ENCODE assay signal across 19 cellular contexts in genomic region chr15:88049509-88049908, GRCh38.
A peak's percentile ranks its signal among the peaks of the same experiment; 100 is the strongest.
DNase-seq lines count a peak whose midpoint lies in the region; ATAC-seq, FAIRE-seq and TF ChIP-seq lines count a peak whose summit lies in the region.
"Had no signal": no experiment of that assay in that cellular context is flagged by ENCODE, and none has a peak within 500 bp of the region (broad histone marks: within the 10 kb centered on the region; RNA-seq: fewer than 3 reads in every experiment).

No MANE protein-coding gene starts in this region.

- no peaks in the 10 kb centered on the region for H3K27me3 ChIP-seq in hepatocyte
- H3K27me3 ChIP-seq: upper lobe of left lung had no signal

- H3K79me2 ChIP-seq in hepatocyte = no peaks in the 10 kb centered on the region

- no peaks in the 10 kb centered on the region for H3K9me2 ChIP-seq in hepatocyte (replicated peaks; ENCODE audit: insufficient read depth)

- H3K27me3 Mint-ChIP-seq in WTC11 (ENCODE audit: low read depth) = no peaks in the 10 kb centered on the region
- H3K27me3 Mint-ChIP-seq: naive B cell had no signal

- H3K36me3 ChIP-seq in hepatocyte (replicated peaks; ENCODE audit: insufficient read depth, low read depth) = no peaks in the 10 kb centered on the region
- H3K36me3 ChIP-seq: upper lobe of left lung had no signal

- no peak overlapping the region for H3K27ac ChIP-seq in hepatocyte
- H3K27ac ChIP-seq: upper lobe of left lung had no signal

- POLR2A ChIA-PET in WTC11 (lab: Charles Lee) = no interaction called here

- no peak overlapping the region for H3K4me3 Mint-ChIP-seq in WTC11
- H3K4me3 Mint-ChIP-seq: effector memory CD8-positive, alpha-beta T cell; naive B cell had no signal

- no peaks in the 10 kb centered on the region for H3K9me3 Mint-ChIP-seq in WTC11

- H3K9me3 ChIP-seq in hepatocyte (ENCODE audit: low read depth) = no peaks in the 10 kb centered on the region
- H3K9me3 ChIP-seq: upper lobe of left lung had no signal

- CTCF ChIA-PET in WTC11 (lab: Charles Lee) = interaction anchor here (2.2 kb wide), 1 partner anchor 21 kb away, joined by 8 read pairs; no protein-coding TSS in a partner anchor

- no peaks in the 10 kb centered on the region for H3K36me3 Mint-ChIP-seq in WTC11
- H3K36me3 Mint-ChIP-seq: naive B cell had no signal

- no peak overlapping the region for H3K27ac Mint-ChIP-seq in WTC11
- H3K27ac Mint-ChIP-seq: effector memory CD8-positive, alpha-beta T cell; naive B cell had no signal

- H3K4me1 ChIP-seq in hepatocyte (ENCODE audit: insufficient read depth) = no peaks in the 10 kb centered on the region
- H3K4me1 ChIP-seq: upper lobe of left lung had no signal

- WGBS in hepatocyte (ENCODE audit: low lambda C conversion rate, missing lambda C conversion rate) = 71% methylated on average over 1 of the region's 1 CpG

- ATAC-seq in GM18861 (IDR thresholded peaks at IDR 0.05; ENCODE audit: unreplicated experiment) (peak; percentile 64), GM21447 (IDR thresholded peaks at IDR 0.05; ENCODE audit: unreplicated experiment) (peak; percentile 85), HG02938 (IDR thresholded peaks at IDR 0.05; ENCODE audit: unreplicated experiment) (peak; percentile 78), WTC11 (0 out of 2 replicates have a peak, but pooled peaks have one; percentile 20), HG03439 (IDR thresholded peaks at IDR 0.05; ENCODE audit: unreplicated experiment) (no peak)
- ATAC-seq: effector memory CD8-positive, alpha-beta T cell; K562; left ventricle myocardium superior had no signal

- H2AFZ ChIP-seq in hepatocyte = no peak overlapping the region

- H4K20me1 ChIP-seq in hepatocyte (ENCODE audit: insufficient read depth, poor library complexity, severe bottlenecking) = no peaks in the 10 kb centered on the region

- DNase-seq in WTC11 (ENCODE audit: low spot score) = no peak
- DNase-seq in frontal cortex (ENCODE audit: low spot score in 2 of 2) = no peak
- no peak for DNase-seq in hepatocyte (ENCODE audit: low spot score)
- no peak for DNase-seq in NCI-H2196 treated with DMSO at 0.1 percent for 48 hours (lab: John Stamatoyannopoulos, UW; ENCODE audit: unreplicated experiment)
- DNase-seq: activated CD4-positive, alpha-beta T cell treated with anti-CD3 and anti-CD28 coated beads for 1 hour; activated T-cell treated with anti-CD3 and anti-CD28 coated beads, Interleukin-2, amount 50 U/mL, for 1 hour; effector memory CD8-positive, alpha-beta T cell; GOT3; left ventricle myocardium superior; naive B cell; NCI-H1436 treated with DMSO at 0.1 percent for 48 hours; NCI-H524 treated with DMSO at 0.1 percent for 48 hours; stimulated activated CD4-positive, alpha-beta T cell treated with anti-CD3 and anti-CD28 coated beads, Interleukin-2, amount 100 ng/mL, for 48 hours; upper lobe of left lung had no signal

- no peak for TF ChIP-seq CTCF in WTC11 (IDR thresholded peaks at IDR 0.05)
- TF ChIP-seq CTCF in hepatocyte (IDR thresholded peaks at IDR 0.05; ENCODE audit: poor library complexity) = no peak

- H3K4me1 Mint-ChIP-seq in WTC11 = peaks cover 14% of the 10 kb centered on the region
- H3K4me1 Mint-ChIP-seq: naive B cell had no signal

- H3K4me3 ChIP-seq in hepatocyte = no peak overlapping the region
- H3K4me3 ChIP-seq: K562, upper lobe of left lung had no signal

- no peak overlapping the region for H3K4me2 ChIP-seq in hepatocyte

- no peak for FAIRE-seq in frontal cortex (lab: Jason Lieb, UNC)

TF ChIP-seq in WTC11, 78 proteins besides CTCF, POLR2A, EP300 and RAD21 (continues in another document):
- no peak for TF ChIP-seq CREM (CRISPR knock-in tag; IDR thresholded peaks at IDR 0.05)
- no peak for TF ChIP-seq USF1 (CRISPR knock-in tag; IDR thresholded peaks at IDR 0.05)
- no peak for TF ChIP-seq ZNF219 (CRISPR knock-in tag; IDR thresholded peaks at IDR 0.05; ENCODE audit: borderline replicate concordance)
- TF ChIP-seq HMGXB4 (CRISPR knock-in tag; IDR thresholded peaks at IDR 0.05) = no peak
- no peak for TF ChIP-seq AFF4 (CRISPR knock-in tag; IDR thresholded peaks at IDR 0.05; ENCODE audit: borderline replicate concordance)
- TF ChIP-seq SOX15 (CRISPR knock-in tag; IDR thresholded peaks at IDR 0.05) = no peak
- TF ChIP-seq USF2 (CRISPR knock-in tag; IDR thresholded peaks at IDR 0.05) = no peak
- TF ChIP-seq NR3C1 (CRISPR knock-in tag; conservative IDR thresholded peaks at IDR 0.05; ENCODE audit: low read depth) = no peak
- TF ChIP-seq MLX (CRISPR knock-in tag; IDR thresholded peaks at IDR 0.05) = no peak
- TF ChIP-seq PREB (CRISPR knock-in tag; IDR thresholded peaks at IDR 0.05; ENCODE audit: borderline replicate concordance) = no peak
